ENCODE assay signal across 24 cellular contexts in the genomic region with DNA sequence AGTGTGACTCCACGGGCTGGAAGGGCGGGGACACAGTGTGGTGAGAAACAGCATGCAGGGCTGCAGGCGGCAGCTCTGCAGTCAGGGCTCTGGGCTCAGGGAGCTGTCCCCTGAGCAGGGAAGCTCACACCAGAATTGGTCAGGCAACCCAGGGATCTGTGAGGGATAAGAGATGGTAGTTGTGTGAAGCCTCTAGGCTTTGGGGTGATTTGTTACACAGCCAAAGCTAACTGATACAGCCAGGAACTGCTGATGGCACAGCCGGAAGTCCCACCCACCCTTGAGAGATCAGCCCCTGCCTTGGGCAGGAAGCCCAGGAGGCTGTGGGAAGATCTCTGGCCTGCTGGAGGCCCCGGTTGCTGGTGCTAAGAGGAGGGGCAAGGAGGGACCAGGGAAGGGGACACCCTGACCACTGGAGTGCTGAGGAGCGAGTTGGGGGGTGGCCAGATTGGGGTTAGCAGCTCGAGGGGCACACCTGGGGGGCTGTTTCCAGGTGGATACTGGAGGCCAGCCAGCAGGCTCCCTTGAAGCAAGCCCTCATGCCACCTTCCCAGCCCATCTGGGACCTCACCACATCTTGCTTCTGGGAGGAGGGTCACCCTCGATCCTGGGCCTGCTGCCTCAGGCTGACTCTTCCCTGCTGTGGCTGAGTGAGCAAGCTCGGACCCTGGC. TPM values are rescaled to one million over a fixed set of nuclear protein-coding genes. Genes with fewer than 3 reads are reported as not detected.
"Had no signal": no experiment of that assay in that cellular context is flagged by ENCODE, and none has a peak within 500 bp of the region (broad histone marks: within the 10 kb centered on the region; RNA-seq: fewer than 3 reads in every experiment).

No MANE protein-coding gene starts in this region.

- H3K36me3 Mint-ChIP-seq: type B pancreatic cell had no signal

- H3K4me3 Mint-ChIP-seq: activated CD4-positive, alpha-beta memory T cell treated with anti-CD3 and anti-CD28 coated beads for 36 hours; activated naive CD8-positive, alpha-beta T cell treated with anti-CD3 and anti-CD28 coated beads for 36 hours; naive thymus-derived CD4-positive, alpha-beta T cell; stimulated activated naive CD8-positive, alpha-beta T cell treated with anti-CD3 and anti-CD28 coated beads, Interleukin-15, amount 100 ng/mL, for 72 hours; T-helper 1 cell treated with Interleukin-12 subunit alpha and Interleukin-12 subunit beta and Interleukin-4 antibody, amounts not matched to agents 30 μg/mL and 1 μg/mL, for 36 hours; type B pancreatic cell had no signal

- H3K9me3 ChIP-seq: lower lobe of right lung, neutrophil, ovary, prostate gland, right atrium auricular region, suprapubic skin had no signal

- H3K27me3 ChIP-seq: foreskin keratinocyte, neutrophil, ovary, right atrium auricular region, suprapubic skin had no signal

- H3K4me1 ChIP-seq: prostate gland had no signal

- DNase-seq: activated CD4-positive, alpha-beta memory T cell treated with anti-CD3 and anti-CD28 coated beads for 36 hours; activated CD4-positive, alpha-beta T cell treated with anti-CD3 and anti-CD28 coated beads for 48 hours; activated CD4-positive, CD25-positive, alpha-beta regulatory T cell; activated naive CD4-positive, alpha-beta T cell treated with Interleukin-2 at 50 U/mL for 16 hours; activated naive CD8-positive, alpha-beta T cell treated with anti-CD3 and anti-CD28 coated beads for 36 hours; activated T-cell treated with anti-CD3 and anti-CD28 coated beads, Interleukin-2, amount 50 U/mL, for 48 hours; foreskin keratinocyte; lower lobe of right lung; naive thymus-derived CD4-positive, alpha-beta T cell; ovary; stimulated activated CD4-positive, alpha-beta T cell treated with anti-CD3 and anti-CD28 coated beads, Interleukin-1b, Interleukin-23, amount 100 ng/mL, for 48 hours; stimulated activated naive CD8-positive, alpha-beta T cell treated with anti-CD3 and anti-CD28 coated beads, Interleukin-15, amount 100 ng/mL, for 72 hours; T1000 had no signal

- ATAC-seq: foreskin keratinocyte; left lobe of liver; lower lobe of right lung; naive thymus-derived CD4-positive, alpha-beta T cell; stimulated activated naive CD8-positive, alpha-beta T cell treated with anti-CD3 and anti-CD28 coated beads, Interleukin-15, amount 100 ng/mL, for 72 hours had no signal

- H3K4me3 ChIP-seq: coronary artery, lower lobe of right lung, ovary, prostate gland, right atrium auricular region, suprapubic skin had no signal

- H3K27ac Mint-ChIP-seq: activated CD4-positive, alpha-beta memory T cell treated with anti-CD3 and anti-CD28 coated beads for 36 hours; activated naive CD8-positive, alpha-beta T cell treated with anti-CD3 and anti-CD28 coated beads for 36 hours; stimulated activated naive CD8-positive, alpha-beta T cell treated with anti-CD3 and anti-CD28 coated beads, Interleukin-15, amount 100 ng/mL, for 72 hours; T-helper 1 cell treated with Interleukin-12 subunit alpha and Interleukin-12 subunit beta and Interleukin-4 antibody, amounts not matched to agents 30 μg/mL and 1 μg/mL, for 36 hours; type B pancreatic cell had no signal

- H3K36me3 ChIP-seq: lower lobe of right lung, neutrophil, ovary, prostate gland, right atrium auricular region, suprapubic skin had no signal

- H3K27me3 Mint-ChIP-seq: activated CD4-positive, alpha-beta memory T cell treated with anti-CD3 and anti-CD28 coated beads for 36 hours; activated naive CD8-positive, alpha-beta T cell treated with anti-CD3 and anti-CD28 coated beads for 36 hours; type B pancreatic cell had no signal

- H3K9me3 Mint-ChIP-seq: activated CD4-positive, alpha-beta memory T cell treated with anti-CD3 and anti-CD28 coated beads for 36 hours; activated naive CD8-positive, alpha-beta T cell treated with anti-CD3 and anti-CD28 coated beads for 36 hours; stimulated activated naive CD8-positive, alpha-beta T cell treated with anti-CD3 and anti-CD28 coated beads, Interleukin-15, amount 100 ng/mL, for 72 hours; T-helper 1 cell treated with Interleukin-12 subunit alpha and Interleukin-12 subunit beta and Interleukin-4 antibody, amounts not matched to agents 30 μg/mL and 1 μg/mL, for 36 hours; type B pancreatic cell had no signal

- H3K27ac ChIP-seq: coronary artery, foreskin keratinocyte, lower lobe of right lung, neutrophil, ovary, right atrium auricular region, suprapubic skin had no signal

RNA-seq across cellular contexts. Expression of a gene that starts 25.2 kb away (rescaled TPM):
- total RNA-seq: epithelial cell of proximal tubule, kidney epithelial cell, mesenteric fat pad, right atrium auricular region had no signal
- polyA plus RNA-seq: foreskin keratinocyte; naive thymus-derived CD4-positive, alpha-beta T cell had no signal
